Comparison of ENCODE assay signal across 1 cellular context in genomic region chr3:125374501-125374995, GRCh38.
TF ChIP-seq lines count a peak whose summit lies in the region.

No MANE protein-coding gene starts in this region.

TF ChIP-seq in liver, 16 proteins besides CTCF, POLR2A, EP300 and RAD21 (continued from another document):
- TF ChIP-seq ZBTB33 (IDR thresholded peaks at IDR 0.05) (no peak), HNF4G (IDR thresholded peaks at IDR 0.05) (no peak), JUND (IDR thresholded peaks at IDR 0.05) (no peak), MAX (IDR thresholded peaks at IDR 0.05) (no peak), GABPA (IDR thresholded peaks at IDR 0.05 in 1 of 2, conservative IDR thresholded peaks at IDR 0.05 in 1 of 2) (no peak), SP1 (IDR thresholded peaks at IDR 0.05) (no peak), RXRA (IDR thresholded peaks at IDR 0.05) (no peak), ATF3 (IDR thresholded peaks at IDR 0.05) (no peak), FOXA1 (IDR thresholded peaks at IDR 0.05) (no peak)
